25 cellular contexts compared by ENCODE assay signal in genomic region chr1:66177483-66177882, GRCh38.
"Had no signal": no experiment of that assay in that cellular context is flagged by ENCODE, and none has a peak within 500 bp of the region (broad histone marks: within the 10 kb centered on the region; RNA-seq: fewer than 3 reads in every experiment).

No MANE protein-coding gene starts in this region.

- ATAC-seq: gastrocnemius medialis, heart right ventricle, left lung, lower lobe of right lung, natural killer cell, pancreas had no signal

- H3K27ac ChIP-seq: epithelial cell of prostate, esophagus muscularis mucosa, gastrocnemius medialis, heart right ventricle, left lung, lower lobe of right lung, pancreas, suprapubic skin, thyroid gland had no signal

- H3K4me3 Mint-ChIP-seq: memory B cell, mesothelial cell of epicardium, natural killer cell, neural crest cell, type B pancreatic cell had no signal

- H3K4me1 Mint-ChIP-seq: memory B cell, natural killer cell had no signal

- H3K27me3 ChIP-seq: esophagus muscularis mucosa, gastrocnemius medialis, left lung, pancreas, suprapubic skin, thyroid gland had no signal

- H3K4me2 ChIP-seq: smooth muscle cell had no signal

- DNase-seq: cortex of kidney; effector memory CD4-positive, alpha-beta T cell; gastrocnemius medialis; heart right ventricle; hypothalamus; islet precursor cell; left lung; lower lobe of right lung; natural killer cell; nucleus accumbens; pancreas; right cardiac atrium; stimulated activated CD4-positive, alpha-beta T cell treated with anti-CD3 and anti-CD28 coated beads, Interleukin-2, amount 100 ng/mL, for 48 hours; stimulated activated naive CD4-positive, alpha-beta T cell treated with Interleukin-2 at 50 U/mL for 16 hours; thyroid gland had no signal

- H3K27ac Mint-ChIP-seq: memory B cell, mesothelial cell of epicardium, natural killer cell, progenitor cell of endocrine pancreas, type B pancreatic cell had no signal

- H3K4me1 ChIP-seq: left lung, lower lobe of right lung, pancreas, suprapubic skin had no signal

- H3K27me3 Mint-ChIP-seq: progenitor cell of endocrine pancreas, type B pancreatic cell had no signal

- FAIRE-seq: urothelium cell line had no signal

- H3K9me3 Mint-ChIP-seq: memory B cell, mesothelial cell of epicardium, natural killer cell, neural crest cell, type B pancreatic cell had no signal

- H3K4me3 ChIP-seq: esophagus muscularis mucosa, gastrocnemius medialis, heart right ventricle, left lung, lower lobe of right lung, pancreas, smooth muscle cell, suprapubic skin, thyroid gland had no signal

- H3K36me3 Mint-ChIP-seq: memory B cell, mesothelial cell of epicardium, natural killer cell, type B pancreatic cell had no signal

- H3K9me3 ChIP-seq: esophagus muscularis mucosa, gastrocnemius medialis, heart right ventricle, left lung, lower lobe of right lung, pancreas, suprapubic skin, thyroid gland had no signal

- H3K36me3 ChIP-seq: esophagus muscularis mucosa, gastrocnemius medialis, heart right ventricle, left lung, lower lobe of right lung, pancreas, suprapubic skin, thyroid gland had no signal
